ENCODE assay signal across 9 cellular contexts in genomic region chr6:137827977-137828815, GRCh38. TPM values are rescaled to one million over a fixed set of nuclear protein-coding genes. Genes with fewer than 3 reads are reported as not detected.
DNase-seq lines count a peak whose midpoint lies in the region; ATAC-seq, FAIRE-seq and TF ChIP-seq lines count a peak whose summit lies in the region.
"Had no signal": no experiment of that assay in that cellular context is flagged by ENCODE, and none has a peak within 500 bp of the region (broad histone marks: within the 10 kb centered on the region; RNA-seq: fewer than 3 reads in every experiment).

No MANE protein-coding gene starts in this region.

- H3K27ac Mint-ChIP-seq in stimulated activated effector memory CD8-positive, alpha-beta T cell treated with anti-CD3 and anti-CD28 coated beads, Interleukin-12 subunit alpha, Interleukin-12 subunit beta, amount 100 ng/mL, for 72 hours = peak overlapping the region; percentile 88

- intact Hi-C loops in left lung (cut with DNase I) (no loop called here), posterior cingulate gyrus (cut with DNase I) (no loop called here)

- H3K4me1 Mint-ChIP-seq in activated T-cell treated with anti-CD3 and anti-CD28 coated beads, Interleukin-2, amount 50 U/mL, for 4 hours (ENCODE audit: low read depth) = peaks cover 77% of the 10 kb centered on the region
- peaks cover 74% of the 10 kb centered on the region for H3K4me1 Mint-ChIP-seq in stimulated activated effector memory CD8-positive, alpha-beta T cell treated with anti-CD3 and anti-CD28 coated beads, Interleukin-12 subunit alpha, Interleukin-12 subunit beta, amount 100 ng/mL, for 72 hours

- FAIRE-seq in GM19239 (lab: Jason Lieb, UNC) = peak; percentile 94
- FAIRE-seq in small intestine (lab: Jason Lieb, UNC) = no peak

- peaks cover 2% of the 10 kb centered on the region for H3K36me3 Mint-ChIP-seq in activated T-cell treated with anti-CD3 and anti-CD28 coated beads, Interleukin-2, amount 50 U/mL, for 4 hours (ENCODE audit: insufficient read depth)
- H3K36me3 Mint-ChIP-seq in stimulated activated effector memory CD8-positive, alpha-beta T cell treated with anti-CD3 and anti-CD28 coated beads, Interleukin-12 subunit alpha, Interleukin-12 subunit beta, amount 100 ng/mL, for 72 hours = peaks cover 13% of the 10 kb centered on the region

- H3K4me1 ChIP-seq in small intestine (ENCODE audit: control insufficient read depth in 2 of 2, insufficient read depth in 1 of 2, low read depth in 1 of 2, low read length in 1 of 2) = no peaks in the 10 kb centered on the region
- H3K4me1 ChIP-seq in left lung = peaks cover 3 to 25% of the 10 kb centered on the region in 2 donors

- peak overlapping the region; percentile 47 for H3K4me3 Mint-ChIP-seq in activated T-cell treated with anti-CD3 and anti-CD28 coated beads, Interleukin-2, amount 50 U/mL, for 4 hours
- peak overlapping the region; percentile 59 for H3K4me3 Mint-ChIP-seq in stimulated activated effector memory CD8-positive, alpha-beta T cell treated with anti-CD3 and anti-CD28 coated beads, Interleukin-12 subunit alpha, Interleukin-12 subunit beta, amount 100 ng/mL, for 72 hours

- H3K9me3 ChIP-seq in small intestine (ENCODE audit: control insufficient read depth, low read depth) (no peaks in the 10 kb centered on the region), left lung (no peaks in the 10 kb centered on the region)
- H3K9me3 ChIP-seq: esophagus muscularis mucosa had no signal

- H3K4me3 ChIP-seq in small intestine (ENCODE audit: low read depth in 1 of 2, low read length in 2 of 2) = no peak overlapping the region
- H3K4me3 ChIP-seq in left lung = no peak overlapping the region
- H3K4me3 ChIP-seq: esophagus muscularis mucosa had no signal

- ATAC-seq in HG02981 (IDR thresholded peaks at IDR 0.05; ENCODE audit: unreplicated experiment) = peak; percentile 46
- ATAC-seq in activated T-cell treated with anti-CD3 and anti-CD28 coated beads, Interleukin-2, amount 50 U/mL, for 4 hours = peak; percentile 54 to 64
- peak; percentile 84 for ATAC-seq in stimulated activated effector memory CD8-positive, alpha-beta T cell treated with anti-CD3 and anti-CD28 coated beads, Interleukin-12 subunit alpha, Interleukin-12 subunit beta, amount 100 ng/mL, for 72 hours
- no peak for ATAC-seq in left lung

- H3K27me3 ChIP-seq in small intestine (ENCODE audit: control insufficient read depth in 2 of 2, insufficient read depth in 2 of 2, low read length in 2 of 2) (no peaks in the 10 kb centered on the region), left lung (no peaks in the 10 kb centered on the region)
- H3K27me3 ChIP-seq: esophagus muscularis mucosa had no signal

- H3K9me3 Mint-ChIP-seq in activated T-cell treated with anti-CD3 and anti-CD28 coated beads, Interleukin-2, amount 50 U/mL, for 4 hours = no peaks in the 10 kb centered on the region
- peaks cover 5% of the 10 kb centered on the region for H3K9me3 Mint-ChIP-seq in stimulated activated effector memory CD8-positive, alpha-beta T cell treated with anti-CD3 and anti-CD28 coated beads, Interleukin-12 subunit alpha, Interleukin-12 subunit beta, amount 100 ng/mL, for 72 hours

- DNase-seq in GM19239 (ENCODE audit: insufficient read length, low spot score) = no peak
- DNase-seq in activated T-cell treated with anti-CD3 and anti-CD28 coated beads, Interleukin-2, amount 50 U/mL, for 4 hours = no peak
- peak in 1 of 2 donors; percentile 76 for DNase-seq in stimulated activated effector memory CD8-positive, alpha-beta T cell treated with anti-CD3 and anti-CD28 coated beads, Interleukin-12 subunit alpha, Interleukin-12 subunit beta, amount 100 ng/mL, for 72 hours (ENCODE audit: low spot score in 2 of 2)
- no peak for DNase-seq in small intestine
- DNase-seq in left lung = no peak
- no peak for DNase-seq in posterior cingulate gyrus
- DNase-seq: NCI-H1417 had no signal

- H3K27ac ChIP-seq in small intestine (ENCODE audit: low read depth in 1 of 2, low read length in 1 of 2) = no peak overlapping the region
- H3K27ac ChIP-seq in left lung = no peak overlapping the region
- H3K27ac ChIP-seq: esophagus muscularis mucosa had no signal

- no peak for TF ChIP-seq CTCF in left lung (IDR thresholded peaks at IDR 0.05)

- H3K27me3 Mint-ChIP-seq in activated T-cell treated with anti-CD3 and anti-CD28 coated beads, Interleukin-2, amount 50 U/mL, for 4 hours (ENCODE audit: low read depth) = no peaks in the 10 kb centered on the region

- H3K36me3 ChIP-seq in small intestine (ENCODE audit: control insufficient read depth in 2 of 2, insufficient read depth in 2 of 2, low read length in 2 of 2) (no peaks in the 10 kb centered on the region), left lung (no peaks in the 10 kb centered on the region)
- H3K36me3 ChIP-seq: esophagus muscularis mucosa had no signal

- 78 to 94% (median 90%) methylated on average over 4 of the region's 4 CpGs for WGBS in small intestine, 3 donors

RNA-seq across cellular contexts. Expression of gene TNFAIP3, which starts 38.9 kb away (rescaled TPM):
- 100 to 1,000 TPM; 254 to 441 (median 334) TPM for total RNA-seq in activated T-cell treated with anti-CD3 and anti-CD28 coated beads, Interleukin-2, amount 50 U/mL, for 4 hours
- 10 to 100 TPM; 10.8 to 16.1 (median 14.5) TPM for polyA plus RNA-seq in small intestine
- 100 to 1,000 TPM in 1 of 2 donors, 10 to 100 TPM in 1; 22.6 to 102 TPM for total RNA-seq in left lung
